Comparison of ENCODE assay signal across 1 cellular context in genomic region chr4:26226978-26227377, GRCh38.
TF ChIP-seq lines count a peak whose summit lies in the region.

No MANE protein-coding gene starts in this region.

TF ChIP-seq in H1, 55 proteins besides CTCF, POLR2A, EP300 and RAD21:
- TF ChIP-seq TEAD4 (IDR thresholded peaks at IDR 0.05; ENCODE audit: low read depth, low read length), result no peak
- no peak for TF ChIP-seq HDAC6 (IDR thresholded peaks at IDR 0.05; ENCODE audit: low read depth, low read length)
- TF ChIP-seq CEBPB (IDR thresholded peaks at IDR 0.05; ENCODE audit: low read depth, low read length), result no peak
- no peak for TF ChIP-seq MAFK (IDR thresholded peaks at IDR 0.05; ENCODE audit: low read depth, low read length)
- no peak for TF ChIP-seq SUZ12 (IDR thresholded peaks at IDR 0.05; ENCODE audit: low read length)
- no peak for TF ChIP-seq SP1 (IDR thresholded peaks at IDR 0.05; ENCODE audit: low read depth, low read length)
- no peak for TF ChIP-seq ATF2 (IDR thresholded peaks at IDR 0.05; ENCODE audit: low read length)
- no peak for TF ChIP-seq CHD1 (IDR thresholded peaks at IDR 0.05; ENCODE audit: low read depth, low read length)
- TF ChIP-seq PHF8 (conservative IDR thresholded peaks at IDR 0.05; ENCODE audit: low read depth, low read length), result no peak
- no peak for TF ChIP-seq RFX5 (IDR thresholded peaks at IDR 0.05; ENCODE audit: borderline replicate concordance, low read depth, low read length)
- no peak for TF ChIP-seq CHD2 (IDR thresholded peaks at IDR 0.05; ENCODE audit: low read length)
- TF ChIP-seq RNF2 (IDR thresholded peaks at IDR 0.05; ENCODE audit: borderline replicate concordance, low read depth, low read length, missing control alignments, poor library complexity, severe bottlenecking), result no peak
- no peak for TF ChIP-seq KDM1A (IDR thresholded peaks at IDR 0.05; ENCODE audit: borderline replicate concordance, low read length)
- no peak for TF ChIP-seq JUN (IDR thresholded peaks at IDR 0.05; ENCODE audit: low read depth, low read length)
- no peak for TF ChIP-seq BRCA1 (IDR thresholded peaks at IDR 0.05; ENCODE audit: low read depth, low read length)
- TF ChIP-seq SIX5 (IDR thresholded peaks at IDR 0.05; ENCODE audit: low read depth, low read length), result no peak
- no peak for TF ChIP-seq CBX5 (IDR thresholded peaks at IDR 0.05; ENCODE audit: low read depth, low read length)
- no peak for TF ChIP-seq HDAC2 (IDR thresholded peaks at IDR 0.05; ENCODE audit: borderline replicate concordance in 1 of 2, low read depth in 2 of 2, low read length in 2 of 2)
